ENCODE assay signal across 8 cellular contexts in genomic region chr7:90594791-90595317, GRCh38. TPM values are rescaled to one million over a fixed set of nuclear protein-coding genes. Genes with fewer than 3 reads are reported as not detected.
DNase-seq lines count a peak whose midpoint lies in the region; ATAC-seq and TF ChIP-seq lines count a peak whose summit lies in the region.

No MANE protein-coding gene starts in this region.

- no peaks in the 10 kb centered on the region for H3K36me3 ChIP-seq in iPS-15b (ENCODE audit: control insufficient read depth, insufficient read depth, low read length)

- peak overlapping the region; percentile 68 for H3K27ac ChIP-seq in AG04450 (ENCODE audit: low read depth, low read length)

- no peak for ATAC-seq in activated naive CD8-positive, alpha-beta T cell treated with anti-CD3 and anti-CD28 coated beads, Interleukin-2, amount 10 ng/mL, durations not matched to agents 7 days and 5 days (ENCODE audit: low read depth)
- no peak for ATAC-seq in HG02678 (IDR thresholded peaks at IDR 0.05; ENCODE audit: unreplicated experiment)

- DNase-seq in AG04450 (ENCODE audit: low read depth, low spot score) (no peak), HCEC 1CT (peak; percentile 95), DMS53 treated with DMSO at 0.1 percent for 48 hours (lab: John Stamatoyannopoulos, UW; ENCODE audit: unreplicated experiment) (no peak), hippocampal formation (lab: John Stamatoyannopoulos, UW) (no peak)
- no peak for DNase-seq in activated naive CD8-positive, alpha-beta T cell treated with anti-CD3 and anti-CD28 coated beads, Interleukin-2, amount 10 ng/mL, durations not matched to agents 7 days and 5 days

- H3K36me3 Mint-ChIP-seq in activated naive CD8-positive, alpha-beta T cell treated with anti-CD3 and anti-CD28 coated beads, Interleukin-2, amount 10 ng/mL, durations not matched to agents 7 days and 5 days, result no peaks in the 10 kb centered on the region
- H3K36me3 Mint-ChIP-seq in stimulated activated naive CD8-positive, alpha-beta T cell treated with anti-CD3 and anti-CD28 coated beads, Interleukin-15, Interleukin-2, amounts not matched to agents 100 ng/mL and 50 ng/mL, for 24 hours (ENCODE audit: low read depth), result no peaks in the 10 kb centered on the region

- TF ChIP-seq CTCF in AG04450 (IDR thresholded peaks at IDR 0.05; ENCODE audit: low read depth, low read length), result no peak

- CTCF ChIA-PET in AG04450 (lab: Charles Lee), result interaction anchor here (0.6 to 4.0 kb wide), 9 partner anchors 12 to 439 kb away, joined by 3 to 17 read pairs (median 3); no protein-coding TSS in a partner anchor

- peaks cover 5% of the 10 kb centered on the region for H3K4me1 ChIP-seq in iPS-15b (ENCODE audit: control insufficient read depth, insufficient read depth, low read length)

- no peak overlapping the region for H3K9ac ChIP-seq in iPS-15b (ENCODE audit: low read depth, low read length)

- H3K27me3 Mint-ChIP-seq in activated naive CD8-positive, alpha-beta T cell treated with anti-CD3 and anti-CD28 coated beads, Interleukin-2, amount 10 ng/mL, durations not matched to agents 7 days and 5 days, result peaks cover 49% of the 10 kb centered on the region
- peaks cover 51% of the 10 kb centered on the region for H3K27me3 Mint-ChIP-seq in stimulated activated naive CD8-positive, alpha-beta T cell treated with anti-CD3 and anti-CD28 coated beads, Interleukin-15, Interleukin-2, amounts not matched to agents 100 ng/mL and 50 ng/mL, for 24 hours

- no peaks in the 10 kb centered on the region for H3K9me3 Mint-ChIP-seq in activated naive CD8-positive, alpha-beta T cell treated with anti-CD3 and anti-CD28 coated beads, Interleukin-2, amount 10 ng/mL, durations not matched to agents 7 days and 5 days
- no peaks in the 10 kb centered on the region for H3K9me3 Mint-ChIP-seq in stimulated activated naive CD8-positive, alpha-beta T cell treated with anti-CD3 and anti-CD28 coated beads, Interleukin-15, Interleukin-2, amounts not matched to agents 100 ng/mL and 50 ng/mL, for 24 hours

- H3K27me3 ChIP-seq in AG04450 (ENCODE audit: control insufficient read depth, insufficient read depth, low read length), result no peaks in the 10 kb centered on the region
- H3K27me3 ChIP-seq in iPS-15b (ENCODE audit: control insufficient read depth, insufficient read depth, low read length), result peaks cover 13% of the 10 kb centered on the region

- peak overlapping the region; percentile 7 for H3K4me3 Mint-ChIP-seq in activated naive CD8-positive, alpha-beta T cell treated with anti-CD3 and anti-CD28 coated beads, Interleukin-2, amount 10 ng/mL, durations not matched to agents 7 days and 5 days
- peak overlapping the region; percentile 75 for H3K4me3 Mint-ChIP-seq in stimulated activated naive CD8-positive, alpha-beta T cell treated with anti-CD3 and anti-CD28 coated beads, Interleukin-15, Interleukin-2, amounts not matched to agents 100 ng/mL and 50 ng/mL, for 24 hours

- peaks cover 9% of the 10 kb centered on the region for H3K4me1 Mint-ChIP-seq in activated naive CD8-positive, alpha-beta T cell treated with anti-CD3 and anti-CD28 coated beads, Interleukin-2, amount 10 ng/mL, durations not matched to agents 7 days and 5 days
- peaks cover 26% of the 10 kb centered on the region for H3K4me1 Mint-ChIP-seq in stimulated activated naive CD8-positive, alpha-beta T cell treated with anti-CD3 and anti-CD28 coated beads, Interleukin-15, Interleukin-2, amounts not matched to agents 100 ng/mL and 50 ng/mL, for 24 hours (ENCODE audit: low read depth)

- H3K9me3 ChIP-seq in AG04450 (ENCODE audit: control insufficient read depth, insufficient read depth, low read length) (peaks cover 2% of the 10 kb centered on the region; the same call in 1 of the 2 replicates), iPS-15b (ENCODE audit: control insufficient read depth, insufficient read depth, low read length) (no peaks in the 10 kb centered on the region)

- no peak overlapping the region for H3K27ac Mint-ChIP-seq in activated naive CD8-positive, alpha-beta T cell treated with anti-CD3 and anti-CD28 coated beads, Interleukin-2, amount 10 ng/mL, durations not matched to agents 7 days and 5 days
- peak overlapping the region; percentile 14 for H3K27ac Mint-ChIP-seq in stimulated activated naive CD8-positive, alpha-beta T cell treated with anti-CD3 and anti-CD28 coated beads, Interleukin-15, Interleukin-2, amounts not matched to agents 100 ng/mL and 50 ng/mL, for 24 hours

- H3K4me3 ChIP-seq in AG04450 (ENCODE audit: low read depth, low read length) (peak overlapping the region; percentile 79), iPS-15b (ENCODE audit: low read depth, low read length) (peak overlapping the region; percentile 75)

- POLR2A ChIA-PET in AG04450 (lab: Yijun Ruan, JAX), result interaction anchor here (1.4 kb wide), 1 partner anchor 98 kb away, joined by 5 read pairs; no protein-coding TSS in a partner anchor
- POLR2A ChIA-PET in activated naive CD8-positive, alpha-beta T cell treated with anti-CD3 and anti-CD28 coated beads, Interleukin-2, amount 10 ng/mL, durations not matched to agents 7 days and 5 days (lab: Charles Lee), result no interaction called here

RNA-seq across cellular contexts. Expression of gene CDK14, which starts 1.3 kb away (rescaled TPM):
- 24.6 and 28.4 TPM in 2 replicates for polyA plus RNA-seq in AG04450 (2011; rRNA removed)
- 52.7 and 76.2 TPM in 2 replicates for polyA minus RNA-seq in AG04450 (2011; rRNA and poly(A)+ RNA removed)
- total RNA-seq in activated naive CD8-positive, alpha-beta T cell treated with anti-CD3 and anti-CD28 coated beads, Interleukin-2, amount 10 ng/mL, durations not matched to agents 7 days and 5 days, result 1 to 10 TPM in 1 of 2 experiments, under 1 TPM in 1; 0.94 to 1.2 TPM
